8 cellular contexts compared by ENCODE assay signal in genomic region chr6:49110876-49111275, GRCh38.
"Had no signal": no experiment of that assay in that cellular context is flagged by ENCODE, and none has a peak within 500 bp of the region (broad histone marks: within the 10 kb centered on the region; RNA-seq: fewer than 3 reads in every experiment).

No MANE protein-coding gene starts in this region.

- H3K4me3 ChIP-seq: GM23248, HAP-1 had no signal

- ATAC-seq: HCT116, HepG2 had no signal

- DNase-seq: GM23248, GOT3, H7, HFFc6 had no signal

- H3K36me3 ChIP-seq: HAP-1 had no signal

- H3K27ac ChIP-seq: GM23248, HL-60 had no signal

- H3K9me3 ChIP-seq: HAP-1 had no signal

- H3K4me1 ChIP-seq: HAP-1 had no signal
